Comparison of ENCODE assay signal across 1 cellular context in genomic region chr7:122402235-122402634, GRCh38.
TF ChIP-seq lines count a peak whose summit lies in the region.

No MANE protein-coding gene starts in this region.

TF ChIP-seq in GM23338, 12 proteins besides CTCF, POLR2A, EP300 and RAD21 (continued from another document):
- TF ChIP-seq, protein P1, sequence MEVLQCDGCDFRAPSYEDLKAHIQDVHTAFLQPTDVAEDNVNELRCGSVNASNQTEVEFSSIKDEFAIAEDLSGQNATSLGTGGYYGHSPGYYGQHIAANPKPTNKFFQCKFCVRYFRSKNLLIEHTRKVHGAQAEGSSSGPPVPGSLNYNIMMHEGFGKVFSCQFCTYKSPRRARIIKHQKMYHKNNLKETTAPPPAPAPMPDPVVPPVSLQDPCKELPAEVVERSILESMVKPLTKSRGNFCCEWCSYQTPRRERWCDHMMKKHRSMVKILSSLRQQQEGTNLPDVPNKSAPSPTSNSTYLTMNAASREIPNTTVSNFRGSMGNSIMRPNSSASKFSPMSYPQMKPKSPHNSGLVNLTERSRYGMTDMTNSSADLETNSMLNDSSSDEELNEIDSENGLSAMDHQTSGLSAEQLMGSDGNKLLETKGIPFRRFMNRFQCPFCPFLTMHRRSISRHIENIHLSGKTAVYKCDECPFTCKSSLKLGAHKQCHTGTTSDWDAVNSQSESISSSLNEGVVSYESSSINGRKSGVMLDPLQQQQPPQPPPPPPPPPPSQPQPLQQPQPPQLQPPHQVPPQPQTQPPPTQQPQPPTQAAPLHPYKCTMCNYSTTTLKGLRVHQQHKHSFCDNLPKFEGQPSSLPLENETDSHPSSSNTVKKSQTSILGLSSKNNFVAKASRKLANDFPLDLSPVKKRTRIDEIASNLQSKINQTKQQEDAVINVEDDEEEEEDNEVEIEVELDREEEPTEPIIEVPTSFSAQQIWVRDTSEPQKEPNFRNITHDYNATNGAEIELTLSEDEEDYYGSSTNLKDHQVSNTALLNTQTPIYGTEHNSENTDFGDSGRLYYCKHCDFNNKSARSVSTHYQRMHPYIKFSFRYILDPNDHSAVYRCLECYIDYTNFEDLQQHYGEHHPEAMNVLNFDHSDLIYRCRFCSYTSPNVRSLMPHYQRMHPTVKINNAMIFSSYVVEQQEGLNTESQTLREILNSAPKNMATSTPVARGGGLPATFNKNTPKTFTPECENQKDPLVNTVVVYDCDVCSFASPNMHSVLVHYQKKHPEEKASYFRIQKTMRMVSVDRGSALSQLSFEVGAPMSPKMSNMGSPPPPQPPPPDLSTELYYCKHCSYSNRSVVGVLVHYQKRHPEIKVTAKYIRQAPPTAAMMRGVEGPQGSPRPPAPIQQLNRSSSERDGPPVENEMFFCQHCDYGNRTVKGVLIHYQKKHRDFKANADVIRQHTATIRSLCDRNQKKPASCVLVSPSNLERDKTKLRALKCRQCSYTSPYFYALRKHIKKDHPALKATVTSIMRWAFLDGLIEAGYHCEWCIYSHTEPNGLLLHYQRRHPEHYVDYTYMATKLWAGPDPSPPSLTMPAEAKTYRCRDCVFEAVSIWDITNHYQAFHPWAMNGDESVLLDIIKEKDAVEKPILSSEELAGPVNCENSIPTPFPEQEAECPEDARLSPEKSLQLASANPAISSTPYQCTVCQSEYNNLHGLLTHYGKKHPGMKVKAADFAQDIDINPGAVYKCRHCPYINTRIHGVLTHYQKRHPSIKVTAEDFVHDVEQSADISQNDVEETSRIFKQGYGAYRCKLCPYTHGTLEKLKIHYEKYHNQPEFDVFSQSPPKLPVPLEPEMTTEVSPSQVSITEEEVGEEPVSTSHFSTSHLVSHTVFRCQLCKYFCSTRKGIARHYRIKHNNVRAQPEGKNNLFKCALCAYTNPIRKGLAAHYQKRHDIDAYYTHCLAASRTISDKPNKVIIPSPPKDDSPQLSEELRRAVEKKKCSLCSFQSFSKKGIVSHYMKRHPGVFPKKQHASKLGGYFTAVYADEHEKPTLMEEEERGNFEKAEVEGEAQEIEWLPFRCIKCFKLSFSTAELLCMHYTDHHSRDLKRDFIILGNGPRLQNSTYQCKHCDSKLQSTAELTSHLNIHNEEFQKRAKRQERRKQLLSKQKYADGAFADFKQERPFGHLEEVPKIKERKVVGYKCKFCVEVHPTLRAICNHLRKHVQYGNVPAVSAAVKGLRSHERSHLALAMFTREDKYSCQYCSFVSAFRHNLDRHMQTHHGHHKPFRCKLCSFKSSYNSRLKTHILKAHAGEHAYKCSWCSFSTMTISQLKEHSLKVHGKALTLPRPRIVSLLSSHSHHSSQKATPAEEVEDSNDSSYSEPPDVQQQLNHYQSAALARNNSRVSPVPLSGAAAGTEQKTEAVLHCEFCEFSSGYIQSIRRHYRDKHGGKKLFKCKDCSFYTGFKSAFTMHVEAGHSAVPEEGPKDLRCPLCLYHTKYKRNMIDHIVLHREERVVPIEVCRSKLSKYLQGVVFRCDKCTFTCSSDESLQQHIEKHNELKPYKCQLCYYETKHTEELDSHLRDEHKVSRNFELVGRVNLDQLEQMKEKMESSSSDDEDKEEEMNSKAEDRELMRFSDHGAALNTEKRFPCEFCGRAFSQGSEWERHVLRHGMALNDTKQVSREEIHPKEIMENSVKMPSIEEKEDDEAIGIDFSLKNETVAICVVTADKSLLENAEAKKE (CRISPR knock-in tag; IDR thresholded peaks at IDR 0.05) = no peak
- TF ChIP-seq EZH2 (IDR thresholded peaks at IDR 0.05; ENCODE audit: low read depth, unreplicated experiment) (no peak), STAT1 (IDR thresholded peaks at IDR 0.05; ENCODE audit: unreplicated experiment) (no peak)
- TF ChIP-seq, protein P2, sequence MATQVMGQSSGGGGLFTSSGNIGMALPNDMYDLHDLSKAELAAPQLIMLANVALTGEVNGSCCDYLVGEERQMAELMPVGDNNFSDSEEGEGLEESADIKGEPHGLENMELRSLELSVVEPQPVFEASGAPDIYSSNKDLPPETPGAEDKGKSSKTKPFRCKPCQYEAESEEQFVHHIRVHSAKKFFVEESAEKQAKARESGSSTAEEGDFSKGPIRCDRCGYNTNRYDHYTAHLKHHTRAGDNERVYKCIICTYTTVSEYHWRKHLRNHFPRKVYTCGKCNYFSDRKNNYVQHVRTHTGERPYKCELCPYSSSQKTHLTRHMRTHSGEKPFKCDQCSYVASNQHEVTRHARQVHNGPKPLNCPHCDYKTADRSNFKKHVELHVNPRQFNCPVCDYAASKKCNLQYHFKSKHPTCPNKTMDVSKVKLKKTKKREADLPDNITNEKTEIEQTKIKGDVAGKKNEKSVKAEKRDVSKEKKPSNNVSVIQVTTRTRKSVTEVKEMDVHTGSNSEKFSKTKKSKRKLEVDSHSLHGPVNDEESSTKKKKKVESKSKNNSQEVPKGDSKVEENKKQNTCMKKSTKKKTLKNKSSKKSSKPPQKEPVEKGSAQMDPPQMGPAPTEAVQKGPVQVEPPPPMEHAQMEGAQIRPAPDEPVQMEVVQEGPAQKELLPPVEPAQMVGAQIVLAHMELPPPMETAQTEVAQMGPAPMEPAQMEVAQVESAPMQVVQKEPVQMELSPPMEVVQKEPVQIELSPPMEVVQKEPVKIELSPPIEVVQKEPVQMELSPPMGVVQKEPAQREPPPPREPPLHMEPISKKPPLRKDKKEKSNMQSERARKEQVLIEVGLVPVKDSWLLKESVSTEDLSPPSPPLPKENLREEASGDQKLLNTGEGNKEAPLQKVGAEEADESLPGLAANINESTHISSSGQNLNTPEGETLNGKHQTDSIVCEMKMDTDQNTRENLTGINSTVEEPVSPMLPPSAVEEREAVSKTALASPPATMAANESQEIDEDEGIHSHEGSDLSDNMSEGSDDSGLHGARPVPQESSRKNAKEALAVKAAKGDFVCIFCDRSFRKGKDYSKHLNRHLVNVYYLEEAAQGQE (IDR thresholded peaks at IDR 0.05; ENCODE audit: unreplicated experiment) = no peak
